8 cellular contexts compared by ENCODE assay signal in genomic region chr1:109397451-109398342, GRCh38. TPM values are rescaled to one million over a fixed set of nuclear protein-coding genes. Genes with fewer than 3 reads are reported as not detected.
DNase-seq lines count a peak whose midpoint lies in the region; ATAC-seq and TF ChIP-seq lines count a peak whose summit lies in the region.

SORT1 (minus strand) TSS chr1:109397918; CDS start chr1:109397892, 26 bp downstream.

- H3K4me3 ChIP-seq in colonic mucosa, result peak within 1 kb of the TSS; percentile 49

- no peak for TF ChIP-seq CTCF in colonic mucosa (IDR thresholded peaks at IDR 0.05)

- intact Hi-C loops in colonic mucosa (cut with DNase I), result loop anchor here (5.0 kb wide), 1 partner anchor 115 kb away; the partner anchor contains the start of gene PSRC1

- CTCF ChIA-PET in activated CD4-positive, alpha-beta T cell treated with anti-CD3 and anti-CD28 coated beads, Interleukin-2, amount 10 ng/mL, durations not matched to agents 7 days and 5 days (lab: Charles Lee), result interaction anchor here (0.9 to 4.6 kb wide), 10 partner anchors 8 to 159 kb away, joined by 3 to 50 read pairs (median 5); partner anchors contain the start of genes CELSR2 and PSRC1

- no peak within 1 kb of the TSS for H3K27ac Mint-ChIP-seq in activated CD4-positive, alpha-beta T cell treated with anti-CD3 and anti-CD28 coated beads, Interleukin-2, amount 10 ng/mL, durations not matched to agents 7 days and 5 days

- H3K9ac ChIP-seq in colonic mucosa (ENCODE audit: low read depth in 2 of 2, low read length in 2 of 2), result peak within 1 kb of the TSS; percentile 82 to 86

- H3K9me3 Mint-ChIP-seq in activated CD4-positive, alpha-beta T cell treated with anti-CD3 and anti-CD28 coated beads, Interleukin-2, amount 10 ng/mL, durations not matched to agents 7 days and 5 days, result no peaks in the 10 kb centered on the region

- no peaks in the 10 kb centered on the region for H3K36me3 ChIP-seq in colonic mucosa

- H3K27me3 ChIP-seq in colonic mucosa, result no peaks in the 10 kb centered on the region

- H3K4me3 Mint-ChIP-seq in activated CD4-positive, alpha-beta T cell treated with anti-CD3 and anti-CD28 coated beads, Interleukin-2, amount 10 ng/mL, durations not matched to agents 7 days and 5 days, result peak within 1 kb of the TSS; percentile 75

- peaks cover 10% of the 10 kb centered on the region for H3K4me1 Mint-ChIP-seq in activated CD4-positive, alpha-beta T cell treated with anti-CD3 and anti-CD28 coated beads, Interleukin-2, amount 10 ng/mL, durations not matched to agents 7 days and 5 days

- peak; percentile 66 for ATAC-seq in HG03342 (IDR thresholded peaks at IDR 0.05; ENCODE audit: unreplicated experiment)

- no peaks in the 10 kb centered on the region for H3K9me3 ChIP-seq in colonic mucosa

- H3K27me3 Mint-ChIP-seq in activated CD4-positive, alpha-beta T cell treated with anti-CD3 and anti-CD28 coated beads, Interleukin-2, amount 10 ng/mL, durations not matched to agents 7 days and 5 days, result peaks cover 42% of the 10 kb centered on the region

- H3K27ac ChIP-seq in colonic mucosa, result peak within 1 kb of the TSS; percentile 35

- peaks cover 4% of the 10 kb centered on the region for H3K36me3 Mint-ChIP-seq in activated CD4-positive, alpha-beta T cell treated with anti-CD3 and anti-CD28 coated beads, Interleukin-2, amount 10 ng/mL, durations not matched to agents 7 days and 5 days (ENCODE audit: low read depth)

- POLR2A ChIA-PET in activated CD4-positive, alpha-beta T cell treated with anti-CD3 and anti-CD28 coated beads, Interleukin-2, amount 10 ng/mL, durations not matched to agents 7 days and 5 days (lab: Charles Lee), result interaction anchor here (0.6 to 1.5 kb wide), 2 partner anchors 120 to 197 kb away, joined by 3 to 7 read pairs; no protein-coding TSS in a partner anchor

- H3K4me1 ChIP-seq in colonic mucosa, result peaks cover 9% of the 10 kb centered on the region

- DNase-seq in SIG-M5 treated with dmso at 0.1 percent for 504 hours (lab: John Stamatoyannopoulos, UW; ENCODE audit: unreplicated experiment) (peak; percentile 84), SIG-M5 (lab: John Stamatoyannopoulos, UW) (no peak), NCI-H460 (ENCODE audit: extremely low read depth, low read depth) (peak; percentile 38), colonic mucosa (peak; percentile 86), kidney glomerular epithelial cell (lab: John Stamatoyannopoulos, UW) (peak; percentile 66)
- DNase-seq in activated CD4-positive, alpha-beta T cell treated with anti-CD3 and anti-CD28 coated beads, Interleukin-2, amount 10 ng/mL, durations not matched to agents 7 days and 5 days, result peak; percentile 39
- peak; percentile 1 to 39 for DNase-seq in stimulated activated CD4-positive, alpha-beta T cell treated with anti-CD3 and anti-CD28 coated beads, Interleukin-15, amount 100 ng/mL, for 1 hour (ENCODE audit: low read depth in 1 of 2, low spot score in 1 of 2)

RNA-seq across cellular contexts. Expression of gene SORT1, which starts in this region (rescaled TPM):
- total RNA-seq in NCI-H460 (2014; rRNA removed; shearing (Covaris generic)), result 1.6 and 3.0 TPM in 2 replicates
- polyA plus RNA-seq in NCI-H460 (2014; cell fraction: nucleus; rRNA removed), result 1.1 TPM in 2 replicates
- 1 to 10 TPM; 1.5 to 1.9 TPM for total RNA-seq in activated CD4-positive, alpha-beta T cell treated with anti-CD3 and anti-CD28 coated beads, Interleukin-2, amount 10 ng/mL, durations not matched to agents 7 days and 5 days
- total RNA-seq in colonic mucosa, result 100 to 1,000 TPM in 1 of 2 donors, 10 to 100 TPM in 1; 76.2 to 134 TPM

Comparison
In these comparisons a context has a peak if more than half of its experiments do, and no peak if none do; other contexts are left out.
1. RNA of gene SORT1 (total RNA-seq): 76.2 to 134 TPM in colonic mucosa; 1.6 to 3.0 TPM in NCI-H460 and 1.5 to 1.9 TPM in activated CD4-positive, alpha-beta T cell treated with anti-CD3 and anti-CD28 coated beads, Interleukin-2, amount 10 ng/mL, durations not matched to agents 7 days and 5 days; every median in the first group is over 10 times any median in the second.